16 cellular contexts compared by ENCODE assay signal in genomic region chr16:85901760-85902365, GRCh38. TPM values are rescaled to one million over a fixed set of nuclear protein-coding genes. Genes with fewer than 3 reads are reported as not detected.
DNase-seq lines count a peak whose midpoint lies in the region; ATAC-seq, FAIRE-seq and TF ChIP-seq lines count a peak whose summit lies in the region.
"Had no signal": no experiment of that assay in that cellular context is flagged by ENCODE, and none has a peak within 500 bp of the region (broad histone marks: within the 10 kb centered on the region; RNA-seq: fewer than 3 reads in every experiment).

No MANE protein-coding gene starts in this region.

- H3K4me1 ChIP-seq in KMS-11 (ENCODE audit: low read depth, poor library complexity, severe bottlenecking) (peaks cover 36% of the 10 kb centered on the region), GM12878 (ENCODE audit: control insufficient read depth, insufficient read depth, low read length) (peaks cover 34% of the 10 kb centered on the region), spleen (peaks cover 22 to 99% (median 69%) of the 10 kb centered on the region in 6 donors), GM23338 (ENCODE audit: insufficient read depth) (peaks cover 7% of the 10 kb centered on the region; the same call in 1 of the 2 replicates)

- POLR2A ChIA-PET in GM12878 (lab: Charles Lee), result interaction anchor here (0.5 to 2.7 kb wide), 26 partner anchors 9 to 1302 kb away, joined by 3 to 28 read pairs (median 4); no protein-coding TSS in a partner anchor

- peak overlapping the region; percentile 88 for H3K27ac Mint-ChIP-seq in activated CD4-positive, alpha-beta T cell treated with anti-CD3 and anti-CD28 coated beads, Interleukin-2, amount 10 ng/mL, durations not matched to agents 24 days and 14 days
- no peak overlapping the region for H3K27ac Mint-ChIP-seq in GM23338
- H3K27ac Mint-ChIP-seq: nephron progenitor cell had no signal

- DNase-seq in activated CD4-positive, alpha-beta T cell treated with anti-CD3 and anti-CD28 coated beads, Interleukin-2, amount 10 ng/mL, durations not matched to agents 24 days and 14 days, result no peak
- DNase-seq in activated CD4-positive, alpha-beta T cell treated with anti-CD3 and anti-CD28 coated beads for 48 hours, result no peak
- DNase-seq in GM12878 (ENCODE audit: low read depth, low spot score) (no peak), spleen (no peak), GM23338 (ENCODE audit: low spot score) (no peak), midbrain (lab: John Stamatoyannopoulos, UW) (no peak)
- DNase-seq in stimulated activated naive CD4-positive, alpha-beta T cell (lab: John Stamatoyannopoulos, UW), result no peak
- DNase-seq: HCEC 1CT, kidney glomerular epithelial cell, NCI-H1436 treated with DMSO at 0.1 percent for 48 hours, NCI-H526, SHP77, tibial artery had no signal

- TF ChIP-seq CTCF in KMS-11 (conservative IDR thresholded peaks at IDR 0.05; ENCODE audit: low read depth, low read length) (no peak), GM12878 (IDR thresholded peaks at IDR 0.05 in 2 of 3, conservative IDR thresholded peaks at IDR 0.05 in 1 of 3; ENCODE audit: control insufficient read depth in 2 of 3, extremely low read depth in 1 of 3, insufficient read depth in 1 of 3, low read depth in 3 of 3, low read length in 3 of 3) (no peak), spleen (IDR thresholded peaks at IDR 0.05 in 8 of 11, conservative IDR thresholded peaks at IDR 0.05 in 3 of 11) (no peak), GM23338 (conservative IDR thresholded peaks at IDR 0.05; ENCODE audit: low read depth in 2 of 2) (no peak)

- ATAC-seq in GM12878 (no peak), GM23338 (no peak)
- ATAC-seq: gastroesophageal sphincter had no signal

- in situ Hi-C loops in GM12878 (cut with MboI), result loop anchor here (5.0 to 10.0 kb wide), 2 partner anchors 80 to 113 kb away; no protein-coding TSS in a partner anchor

- H3K27me3 ChIP-seq in KMS-11 (ENCODE audit: insufficient read depth, low read depth) (no peaks in the 10 kb centered on the region), GM12878 (replicated peaks in 1 of 2; ENCODE audit: control insufficient read depth in 2 of 2, insufficient read depth in 2 of 2, low read length in 1 of 2) (no peaks in the 10 kb centered on the region), spleen (replicated peaks in 1 of 7) (peaks cover 0 to 31% (median 9%) of the 10 kb centered on the region in 7 donors), GM23338 (ENCODE audit: insufficient read depth) (peaks cover 41% of the 10 kb centered on the region)

- H3K9me3 ChIP-seq in GM12878 (replicated peaks; ENCODE audit: control insufficient read depth, insufficient read depth, low read length) (no peaks in the 10 kb centered on the region; the same call in 2 of the 3 replicates), spleen (no peaks in the 10 kb centered on the region)
- H3K9me3 ChIP-seq: gastroesophageal sphincter had no signal

- H3K4me2 ChIP-seq in KMS-11 (peak overlapping the region; percentile 95), GM12878 (ENCODE audit: control insufficient read depth, insufficient read depth) (peak overlapping the region; percentile 98), GM23338 (no peak overlapping the region)

- H3K4me3 ChIP-seq in KMS-11 (IDR thresholded peaks at IDR 0.05; ENCODE audit: insufficient read depth, low read depth, low read length), result no peak overlapping the region
- peak overlapping the region; percentile 99 for H3K4me3 ChIP-seq in GM12878
- peak overlapping the region; percentile 49 to 95 (median 70) for H3K4me3 ChIP-seq in spleen
- H3K4me3 ChIP-seq in GM23338, result no peak overlapping the region
- H3K4me3 ChIP-seq: tibial artery had no signal

- SMC1A ChIA-PET in GM12878 (lab: Charles Lee; ENCODE audit: uncharacterized antibody, unreplicated experiment), result interaction anchor here (0.8 to 14.8 kb wide), 24 partner anchors 10 to 219 kb away, joined by 3 to 289 read pairs (median 6); no protein-coding TSS in a partner anchor

- CTCF ChIA-PET in GM12878 (lab: Yijun Ruan, JAX), result interaction anchor here (0.8 to 14.0 kb wide), 14 partner anchors 10 to 114 kb away, joined by 3 to 295 read pairs (median 5); no protein-coding TSS in a partner anchor

- H2AFZ ChIP-seq in KMS-11 (ENCODE audit: low read depth), result peak overlapping the region; percentile 60; the same call in 1 of the 2 replicates
- no peak overlapping the region for H2AFZ ChIP-seq in GM12878 (ENCODE audit: control insufficient read depth, low read depth, low read length)
- no peak overlapping the region for H2AFZ ChIP-seq in GM23338

- WGBS in GM12878 (ENCODE audit: insufficient coverage, insufficient replicate concordance, low lambda C conversion rate, missing lambda C conversion rate), result 1% methylated on average over 7 of the region's 7 CpGs
- 22 to 39% (median 35%) methylated on average over 7 of the region's 7 CpGs for WGBS in spleen, 5 donors

- H3K27ac ChIP-seq in KMS-11, result peak overlapping the region; percentile 90
- peak overlapping the region; percentile 89 for H3K27ac ChIP-seq in GM12878 (ENCODE audit: control insufficient read depth, insufficient read depth)
- peak overlapping the region; percentile 57 to 93 (median 89) for H3K27ac ChIP-seq in spleen
- H3K27ac ChIP-seq in GM23338 (ENCODE audit: low read depth), result no peak overlapping the region
- H3K27ac ChIP-seq: gastroesophageal sphincter, tibial artery had no signal

- TSS peak; percentile 97 for BruUV-seq in GM12878 (replicated peaks; lab: Mats Ljungman, UMichigan)

- H3K36me3 Mint-ChIP-seq in activated CD4-positive, alpha-beta T cell treated with anti-CD3 and anti-CD28 coated beads, Interleukin-2, amount 10 ng/mL, durations not matched to agents 24 days and 14 days (ENCODE audit: low read depth), result peaks cover 68% of the 10 kb centered on the region
- no peaks in the 10 kb centered on the region for H3K36me3 Mint-ChIP-seq in GM23338 (ENCODE audit: low read depth)

- no peaks in the 10 kb centered on the region for H3K9me3 Mint-ChIP-seq in activated CD4-positive, alpha-beta T cell treated with anti-CD3 and anti-CD28 coated beads, Interleukin-2, amount 10 ng/mL, durations not matched to agents 24 days and 14 days
- H3K9me3 Mint-ChIP-seq in GM23338, result no peaks in the 10 kb centered on the region

- no peak for TF ChIP-seq POLR2A in GM12878 (IDR thresholded peaks at IDR 0.05; ENCODE audit: low read depth, low read length)
- no peak for TF ChIP-seq POLR2A in spleen (IDR thresholded peaks at IDR 0.05)

- peaks cover 68% of the 10 kb centered on the region for H3K4me1 Mint-ChIP-seq in activated CD4-positive, alpha-beta T cell treated with anti-CD3 and anti-CD28 coated beads, Interleukin-2, amount 10 ng/mL, durations not matched to agents 24 days and 14 days
- peaks cover 4% of the 10 kb centered on the region for H3K4me1 Mint-ChIP-seq in GM23338

- peak overlapping the region; percentile 83 for H3K4me3 Mint-ChIP-seq in activated CD4-positive, alpha-beta T cell treated with anti-CD3 and anti-CD28 coated beads, Interleukin-2, amount 10 ng/mL, durations not matched to agents 24 days and 14 days
- no peak overlapping the region for H3K4me3 Mint-ChIP-seq in GM23338
- H3K4me3 Mint-ChIP-seq: nephron progenitor cell had no signal

- no peaks in the 10 kb centered on the region for H3K79me2 ChIP-seq in KMS-11 (ENCODE audit: insufficient read depth, low read depth)
- H3K79me2 ChIP-seq in GM12878 (ENCODE audit: control insufficient read depth, insufficient read depth, low read length), result peaks cover 89% of the 10 kb centered on the region
- H3K79me2 ChIP-seq in GM23338 (replicated peaks; ENCODE audit: insufficient read depth), result no peaks in the 10 kb centered on the region

- H3K9me2 ChIP-seq in GM23338 (ENCODE audit: insufficient read depth), result peaks cover 2% of the 10 kb centered on the region; the same call in 1 of the 2 replicates

- peaks cover 11% of the 10 kb centered on the region for H3K27me3 Mint-ChIP-seq in activated CD4-positive, alpha-beta T cell treated with anti-CD3 and anti-CD28 coated beads, Interleukin-2, amount 10 ng/mL, durations not matched to agents 24 days and 14 days
- peaks cover 35% of the 10 kb centered on the region for H3K27me3 Mint-ChIP-seq in GM23338 (ENCODE audit: insufficient read depth, low read depth, poor library complexity)

- H3F3A ChIP-seq in GM23338 (replicated peaks; ENCODE audit: low read depth), result 0 out of 2 replicates have a peak, but pooled peaks cover 6% of the 10 kb centered on the region

- H3K9ac ChIP-seq in KMS-11, result peak overlapping the region; percentile 77; the same call in 1 of the 2 replicates
- peak overlapping the region; percentile 86 for H3K9ac ChIP-seq in GM12878 (ENCODE audit: control insufficient read depth, insufficient read depth, low read length)

- H4K20me1 ChIP-seq in KMS-11 (ENCODE audit: insufficient read depth) (no peaks in the 10 kb centered on the region), GM12878 (ENCODE audit: control insufficient read depth, insufficient read depth) (no peaks in the 10 kb centered on the region), GM23338 (replicated peaks; ENCODE audit: insufficient read depth) (no peaks in the 10 kb centered on the region)

- no peak for FAIRE-seq in GM12878 (lab: Jason Lieb, UNC)

- TF ChIP-seq RAD21 in GM12878 (IDR thresholded peaks at IDR 0.05; ENCODE audit: insufficient read depth, low read depth, low read length), result no peak

- TF ChIP-seq EP300 in GM12878 (IDR thresholded peaks at IDR 0.05; ENCODE audit: borderline replicate concordance in 1 of 2, control insufficient read depth in 1 of 2, low read depth in 2 of 2, low read length in 2 of 2), result no peak

- intact Hi-C loops in activated CD4-positive, alpha-beta T cell treated with anti-CD3 and anti-CD28 coated beads, Interleukin-2, amount 10 ng/mL, durations not matched to agents 24 days and 14 days (cut with micrococcal nuclease), result loop anchor here (1.0 to 5.0 kb wide), 5 partner anchors 15 to 115 kb away; no protein-coding TSS in a partner anchor
- intact Hi-C loops in GM12878 (cut with micrococcal nuclease; ENCODE audit: unreplicated experiment), result loop anchor here (2.0 kb wide), 3 partner anchors 81 to 115 kb away; no protein-coding TSS in a partner anchor
- intact Hi-C loops in spleen (cut with DNase I; ENCODE audit: low total_unique reads), result no loop called here

- RAD21 ChIA-PET in GM12878 (lab: Charles Lee; ENCODE audit: unreplicated experiment), result interaction anchor here (0.7 to 16.0 kb wide), 23 partner anchors 9 to 114 kb away, joined by 3 to 211 read pairs (median 5); no protein-coding TSS in a partner anchor

- no peaks in the 10 kb centered on the region for H3K36me3 ChIP-seq in KMS-11 (ENCODE audit: insufficient read depth)
- peaks cover 9 to 30% of the 10 kb centered on the region in 2 experiments for H3K36me3 ChIP-seq in GM12878 (ENCODE audit: control insufficient read depth in 2 of 2, insufficient read depth in 2 of 2, low read length in 1 of 2)
- H3K36me3 ChIP-seq in spleen, result peaks cover 0 to 50% (median 30%) of the 10 kb centered on the region in 6 donors
- no peaks in the 10 kb centered on the region for H3K36me3 ChIP-seq in GM23338 (ENCODE audit: insufficient read depth)
- H3K36me3 ChIP-seq: gastroesophageal sphincter, tibial artery had no signal

RNA-seq across cellular contexts. Expression of gene IRF8, which starts 2.9 kb away (rescaled TPM):
- 235 and 248 TPM in 2 replicates for total RNA-seq in activated CD4-positive, alpha-beta T cell treated with anti-CD3 and anti-CD28 coated beads, Interleukin-2, amount 10 ng/mL, durations not matched to agents 24 days and 14 days
- 220 and 236 TPM in 2 replicates for total RNA-seq in GM12878 (2013; cell fraction: nucleolus; rRNA removed)
- 229 and 237 TPM in 2 replicates for total RNA-seq in GM12878 (2014; rRNA removed)
- total RNA-seq in GM12878 (2014; rRNA removed; fragmentation: Illumina TruSeq; extraction: Trizol), result 164 and 167 TPM in 2 replicates
- 181 and 191 TPM in 2 replicates for total RNA-seq in GM12878 (2021)
- 62.7 TPM for polyA plus RNA-seq in GM12878 (2011; ENCODE audit: low read depth)
- polyA plus RNA-seq in GM12878 (2011; rRNA removed), result 220 and 328 TPM in 2 replicates
- 175 and 263 TPM in 2 replicates for polyA plus RNA-seq in GM12878 (2011; cell fraction: cytosol; rRNA removed)
- 312 and 314 TPM in 2 replicates for polyA plus RNA-seq in GM12878 (2011; cell fraction: nucleus; rRNA removed)
- polyA plus RNA-seq in GM12878 (2012), result 116 and 131 TPM in 2 replicates
- 181 and 269 TPM in 2 replicates for polyA plus RNA-seq in GM12878 (2014; fragmentation: Illumina TruSeq; extraction: Trizol)
- 10 to 100 TPM; 17.1 to 34.5 TPM for polyA plus RNA-seq in GM12878 (2014; fragmentation: Nextera tagmentation; extraction: Ambion mirVana)
- 179 and 194 TPM in 2 replicates for polyA plus RNA-seq in GM12878 (2014; rRNA removed)
- 100 to 1,000 TPM; 104 to 121 TPM for polyA plus RNA-seq in GM12878 (2016; fragmentation: Nextera tagmentation; extraction: Ambion mirVana)
- polyA minus RNA-seq in GM12878 (2011; rRNA and poly(A)+ RNA removed), result 201 and 208 TPM in 2 replicates
- polyA minus RNA-seq in GM12878 (2011; cell fraction: cytosol; rRNA and poly(A)+ RNA removed), result 109 and 123 TPM in 2 replicates
- 155 and 194 TPM in 2 replicates for polyA minus RNA-seq in GM12878 (2011; cell fraction: nucleus; rRNA and poly(A)+ RNA removed)
- 100 to 1,000 TPM; 228 to 329 (median 278) TPM for total RNA-seq in spleen
- polyA plus RNA-seq in spleen, result 100 to 1,000 TPM; 103 to 183 (median 115) TPM
- total RNA-seq in GM23338 (2014; rRNA removed; shearing (Covaris generic)), result 1.4 and 2.8 TPM in 2 replicates
- 0.47 and 1.3 TPM in 2 replicates for polyA plus RNA-seq in GM23338 (2016; fragmentation: Nextera tagmentation; extraction: Ambion mirVana)

Comparison
In these comparisons a context has a peak if more than half of its experiments do, and no peak if none do; other contexts are left out.
1. H3K4me3 ChIP-seq: peak in GM12878 (single experiment) and spleen (8 of 8); none in KMS-11 (single experiment) and GM23338 (single experiment).
2. RNA of gene IRF8, which starts 2.9 kb away (total RNA-seq): 228 to 329 TPM in spleen, 235 to 248 TPM in activated CD4-positive, alpha-beta T cell treated with anti-CD3 and anti-CD28 coated beads, Interleukin-2, amount 10 ng/mL, durations not matched to agents 24 days and 14 days and 164 to 237 TPM in GM12878; 1.4 to 2.8 TPM in GM23338; every median in the first group is over 10 times any median in the second.